ENCODE assay signal across 8 cellular contexts in genomic region chr12:49055978-49056754, GRCh38. TPM values are rescaled to one million over a fixed set of nuclear protein-coding genes. Genes with fewer than 3 reads are reported as not detected.
DNase-seq lines count a peak whose midpoint lies in the region; ATAC-seq and TF ChIP-seq lines count a peak whose summit lies in the region.

No MANE protein-coding gene starts in this region.

- no peaks in the 10 kb centered on the region for H3K27me3 Mint-ChIP-seq in CD4-positive, alpha-beta T cell

- H3K36me3 ChIP-seq in SJCRH30 (peaks cover 45% of the 10 kb centered on the region), left ventricle myocardium inferior (peaks cover 37% of the 10 kb centered on the region), psoas muscle (ENCODE audit: insufficient read depth in 1 of 2, low read depth in 1 of 2) (peaks cover 6 to 39% of the 10 kb centered on the region in 2 donors)

- peak overlapping the region; percentile 55 for H3K27ac Mint-ChIP-seq in CD4-positive, alpha-beta T cell

- POLR2A ChIA-PET in CD4-positive, alpha-beta T cell (lab: Charles Lee), result interaction anchor here (0.5 to 1.6 kb wide), 7 partner anchors 14 to 204 kb away, joined by 3 to 10 read pairs (median 4); partner anchors contain the start of genes ARF3, DDX23, RHEBL1 and TUBA1A

- CTCF ChIA-PET in CD4-positive, alpha-beta T cell (lab: Charles Lee), result interaction anchor here (1.3 to 2.1 kb wide), 4 partner anchors 8 to 74 kb away, joined by 4 to 9 read pairs (median 6); no protein-coding TSS in a partner anchor

- 33 to 42% (median 37%) methylated on average over 7 of the region's 7 CpGs for WGBS in psoas muscle, 3 donors

- peaks cover 62% of the 10 kb centered on the region for H3K4me1 Mint-ChIP-seq in CD4-positive, alpha-beta T cell (ENCODE audit: low read depth)

- peak overlapping the region; percentile 92 for H3K4me3 Mint-ChIP-seq in CD4-positive, alpha-beta T cell

- peaks cover 70% of the 10 kb centered on the region for H3K36me3 Mint-ChIP-seq in CD4-positive, alpha-beta T cell (ENCODE audit: low read depth)

- no peaks in the 10 kb centered on the region for H3K9me3 ChIP-seq in CD4-positive, alpha-beta T cell (ENCODE audit: control insufficient read depth, low read length)
- H3K9me3 ChIP-seq in SJCRH30 (replicated peaks) (no peaks in the 10 kb centered on the region), left ventricle myocardium inferior (replicated peaks) (no peaks in the 10 kb centered on the region), psoas muscle (no peaks in the 10 kb centered on the region)

- H3K4me3 ChIP-seq in SJCRH30 (no peak overlapping the region), left ventricle myocardium inferior (peak overlapping the region; percentile 99), psoas muscle (peak overlapping the region; percentile 99)

- peak; percentile 72 for ATAC-seq in CD4-positive, alpha-beta T cell (ENCODE audit: poor library complexity)
- ATAC-seq in GM19035 (IDR thresholded peaks at IDR 0.05; ENCODE audit: unreplicated experiment) (peak; percentile 54), HG03196 (IDR thresholded peaks at IDR 0.05; ENCODE audit: unreplicated experiment) (peak; percentile 50), psoas muscle (peak; percentile 36 to 62 (median 57)), GM18505 (IDR thresholded peaks at IDR 0.05; ENCODE audit: unreplicated experiment) (no peak)

- no peaks in the 10 kb centered on the region for H3K9me3 Mint-ChIP-seq in CD4-positive, alpha-beta T cell

- no peaks in the 10 kb centered on the region for H3K27me3 ChIP-seq in CD4-positive, alpha-beta T cell (ENCODE audit: control insufficient read depth, insufficient read depth, low read length)
- H3K27me3 ChIP-seq in SJCRH30 (no peaks in the 10 kb centered on the region), left ventricle myocardium inferior (ENCODE audit: low read depth) (no peaks in the 10 kb centered on the region), psoas muscle (ENCODE audit: insufficient read depth in 3 of 3, low read length in 2 of 3) (no peaks in the 10 kb centered on the region)

- H3K27ac ChIP-seq in CD4-positive, alpha-beta T cell (ENCODE audit: low read depth, low read length), result peak overlapping the region; percentile 25
- no peak overlapping the region for H3K27ac ChIP-seq in SJCRH30
- peak overlapping the region; percentile 100 for H3K27ac ChIP-seq in left ventricle myocardium inferior (replicated peaks)
- peak overlapping the region; percentile 95 for H3K27ac ChIP-seq in psoas muscle

- no peak for TF ChIP-seq CTCF in CD4-positive, alpha-beta T cell (IDR thresholded peaks at IDR 0.05)
- TF ChIP-seq CTCF in left ventricle myocardium inferior (IDR thresholded peaks at IDR 0.05; ENCODE audit: borderline replicate concordance) (no peak), psoas muscle (IDR thresholded peaks at IDR 0.05) (no peak)

- TF ChIP-seq POLR2A in GM18505 (IDR thresholded peaks at IDR 0.05; ENCODE audit: borderline replicate concordance, extremely low read depth, insufficient read depth, insufficient read length), result no peak

- DNase-seq in CD4-positive, alpha-beta T cell, result peak; percentile 11 to 52 (median 31)
- peak; percentile 54 to 67 for DNase-seq in SJCRH30
- DNase-seq in amniotic stem cell (lab: John Stamatoyannopoulos, UW), result peak; percentile 36
- DNase-seq in left ventricle myocardium inferior, result peak; percentile 45
- DNase-seq in psoas muscle, result no peak

- intact Hi-C loops in CD4-positive, alpha-beta T cell (cut with DNase I, micrococcal nuclease), result loop anchor here (2.0 kb wide), 2 partner anchors 35 to 37 kb away; partner anchors contain the start of gene PRKAG1 (in 1 of the 2)
- intact Hi-C loops in left ventricle myocardium inferior (cut with micrococcal nuclease) (no loop called here), psoas muscle (cut with DNase I) (loop anchor here (5.0 kb wide), 1 partner anchor 34 kb away; no protein-coding TSS in a partner anchor)

- H3K4me1 ChIP-seq in SJCRH30, result peaks cover 23% of the 10 kb centered on the region
- peaks cover 67% of the 10 kb centered on the region for H3K4me1 ChIP-seq in left ventricle myocardium inferior
- peaks cover 33% of the 10 kb centered on the region for H3K4me1 ChIP-seq in psoas muscle

RNA-seq across cellular contexts. Expression of gene KMT2D, which starts 4.4 kb away (rescaled TPM):
- 100 to 1,000 TPM; 107 to 110 TPM for total RNA-seq in CD4-positive, alpha-beta T cell
- 30.1 and 31.2 TPM in 2 replicates for total RNA-seq in SJCRH30 (2014; rRNA removed; shearing (Covaris generic))
- total RNA-seq in left ventricle myocardium inferior, result 38.5 TPM
- total RNA-seq in psoas muscle, result 10 to 100 TPM; 62.6 to 69.8 (median 65.1) TPM
- 10 to 100 TPM; 10.8 to 65.8 (median 13.9) TPM for polyA plus RNA-seq in psoas muscle

RNA-seq across cellular contexts. Expression of gene RHEBL1, which starts 13.6 kb away (rescaled TPM):
- 1 to 10 TPM; 5.1 to 6.0 TPM for total RNA-seq in CD4-positive, alpha-beta T cell
- total RNA-seq in SJCRH30 (2014; rRNA removed; shearing (Covaris generic)), result 8.8 and 9.0 TPM in 2 replicates
- total RNA-seq in left ventricle myocardium inferior (not detected), psoas muscle (under 1 TPM in 1 of 4 donors, not detected in 3; 0.97 TPM)
- polyA plus RNA-seq in psoas muscle, result 1 to 10 TPM in 1 of 3 donors, under 1 TPM in 2; 0.21 to 1.2 (median 0.57) TPM

RNA-seq across cellular contexts. Expression of gene PRKAG1, which starts 37.6 kb away (rescaled TPM):
- 10 to 100 TPM; 34.6 to 38.2 TPM for total RNA-seq in CD4-positive, alpha-beta T cell
- 37.1 and 43.0 TPM in 2 replicates for total RNA-seq in SJCRH30 (2014; rRNA removed; shearing (Covaris generic))
- total RNA-seq in left ventricle myocardium inferior (104 TPM), psoas muscle (10 to 100 TPM; 49.5 to 91.6 (median 70.6) TPM)
- 100 to 1,000 TPM in 1 of 3 donors, 10 to 100 TPM in 2; 67.5 to 105 (median 86.5) TPM for polyA plus RNA-seq in psoas muscle

RNA-seq across cellular contexts. Expression of gene DHH, which starts 38.4 kb away (rescaled TPM):
- total RNA-seq in CD4-positive, alpha-beta T cell, result 1 to 10 TPM in 1 of 2 experiments, under 1 TPM in 1; 0.71 to 1.1 TPM
- 0.04 and 0.13 TPM in 2 replicates for total RNA-seq in SJCRH30 (2014; rRNA removed; shearing (Covaris generic))
- total RNA-seq in left ventricle myocardium inferior (0.41 TPM), psoas muscle (under 1 TPM; 0.07 to 0.43 (median 0.17) TPM)
- polyA plus RNA-seq in psoas muscle, result under 1 TPM; 0.08 to 0.39 (median 0.17) TPM

RNA-seq across cellular contexts. Expression of gene LMBR1L, which starts 54.5 kb away (rescaled TPM):
- total RNA-seq in CD4-positive, alpha-beta T cell, result 100 to 1,000 TPM; 401 to 418 TPM
- 17.8 and 28.9 TPM in 2 replicates for total RNA-seq in SJCRH30 (2014; rRNA removed; shearing (Covaris generic))
- total RNA-seq in left ventricle myocardium inferior (27.5 TPM), psoas muscle (10 to 100 TPM; 13.3 to 27.3 (median 21.3) TPM)
- polyA plus RNA-seq in psoas muscle, result 10 to 100 TPM; 13.3 to 16.8 (median 14.1) TPM

Comparison
In these comparisons a context has a peak if more than half of its experiments do, and no peak if none do; other contexts are left out.
1. DNase-seq: peak in CD4-positive, alpha-beta T cell (10 of 10), SJCRH30 (2 of 2), amniotic stem cell (single experiment) and left ventricle myocardium inferior (single experiment); none in psoas muscle (0 of 2).